In the genomic region with DNA sequence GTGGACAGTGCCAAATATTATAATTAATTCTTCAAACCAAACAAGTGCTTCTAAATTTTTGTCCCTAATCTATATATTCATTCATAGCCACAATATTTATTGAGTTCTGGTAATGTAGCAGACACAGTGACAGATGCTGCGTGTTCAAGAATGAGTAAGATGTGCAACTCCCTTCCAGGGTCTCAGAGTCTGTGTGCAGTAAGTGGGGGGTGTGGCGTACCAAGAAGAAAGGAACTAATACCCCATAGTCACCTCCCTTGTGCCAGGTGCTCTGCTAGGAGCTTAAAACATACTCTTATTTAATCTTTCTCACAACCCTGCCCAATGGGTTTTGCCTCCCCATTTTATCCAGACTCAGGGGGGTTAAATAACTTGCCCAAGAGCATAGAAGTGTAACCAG, we compare ENCODE assay signal across 22 cellular contexts.
DNase-seq lines count a peak whose midpoint lies in the region; ATAC-seq and TF ChIP-seq lines count a peak whose summit lies in the region.
"Had no signal": no experiment of that assay in that cellular context is flagged by ENCODE, and none has a peak within 500 bp of the region (broad histone marks: within the 10 kb centered on the region; RNA-seq: fewer than 3 reads in every experiment).

No MANE protein-coding gene starts in this region.

- H3K4me1 ChIP-seq in KMS-11 (ENCODE audit: low read depth, poor library complexity, severe bottlenecking) (peaks cover 37% of the 10 kb centered on the region), trophoblast cell (ENCODE audit: control insufficient read depth in 1 of 2, insufficient read depth in 2 of 2, low read length in 2 of 2) (peaks cover 3 to 6% of the 10 kb centered on the region in 2 experiments)
- H3K4me1 ChIP-seq: A549, HAP-1, SJCRH30 had no signal

- no peaks in the 10 kb centered on the region for H3K79me1 ChIP-seq in trophoblast cell (ENCODE audit: low read length)

- H3K4me3 Mint-ChIP-seq in nephron progenitor cell, result no peak overlapping the region
- H3K4me3 Mint-ChIP-seq: CD14-positive monocyte, T-helper 17 cell had no signal

- TF ChIP-seq CTCF in GM06990 (IDR thresholded peaks at IDR 0.05; ENCODE audit: insufficient read depth, low read length, poor library complexity, severe bottlenecking), result no peak
- no peak for TF ChIP-seq CTCF in KMS-11 (conservative IDR thresholded peaks at IDR 0.05; ENCODE audit: low read depth, low read length)
- no peak for TF ChIP-seq CTCF in nephron progenitor cell (IDR thresholded peaks at IDR 0.05)

- peak overlapping the region; percentile 32; the same call in 1 of the 2 replicates for H2AFZ ChIP-seq in KMS-11 (ENCODE audit: low read depth)
- H2AFZ ChIP-seq in trophoblast cell (ENCODE audit: insufficient read depth, low read length, poor library complexity), result no peak overlapping the region

- no peak overlapping the region for H2AK5ac ChIP-seq in trophoblast cell (ENCODE audit: low read length)

- ATAC-seq in GM18873 (IDR thresholded peaks at IDR 0.05; ENCODE audit: low FRiP score, unreplicated experiment) (peak; percentile 44), HG02759 (IDR thresholded peaks at IDR 0.05; ENCODE audit: unreplicated experiment) (peak; percentile 22)
- ATAC-seq: A549, T-helper 17 cell had no signal

- H2BK12ac ChIP-seq in trophoblast cell (ENCODE audit: low read length), result no peak overlapping the region

- no peak overlapping the region for H4K8ac ChIP-seq in trophoblast cell (ENCODE audit: low read depth, low read length)

- H3K23ac ChIP-seq in trophoblast cell (ENCODE audit: low read length), result no peak overlapping the region

- H3K18ac ChIP-seq in trophoblast cell (ENCODE audit: low read length), result no peak overlapping the region

- H3K4me3 ChIP-seq in GM06990 (replicated peaks; ENCODE audit: low read depth, low read length) (no peak overlapping the region), KMS-11 (IDR thresholded peaks at IDR 0.05; ENCODE audit: insufficient read depth, low read depth, low read length) (no peak overlapping the region), trophoblast cell (ENCODE audit: low read depth, low read length) (no peak overlapping the region)
- H3K4me3 ChIP-seq: A549, HAP-1, SJCRH30 had no signal

- H3K27ac ChIP-seq in KMS-11 (peak overlapping the region; percentile 84), trophoblast cell (ENCODE audit: low read depth, low read length) (no peak overlapping the region)
- H3K27ac ChIP-seq: A549, RWPE1, SJCRH30 had no signal

- peaks cover 4% of the 10 kb centered on the region for H3K27me3 Mint-ChIP-seq in nephron progenitor cell (ENCODE audit: low read depth, poor library complexity)

- H3K9me3 Mint-ChIP-seq in nephron progenitor cell, result no peaks in the 10 kb centered on the region
- H3K9me3 Mint-ChIP-seq: CD14-positive monocyte had no signal

- peak overlapping the region; percentile 68 for H3K4me2 ChIP-seq in KMS-11
- H3K4me2 ChIP-seq in trophoblast cell (ENCODE audit: low read length), result no peak overlapping the region
- H3K4me2 ChIP-seq: A549 had no signal

- no peak overlapping the region for H4K12ac ChIP-seq in trophoblast cell (ENCODE audit: low read depth, low read length)

- H3K9ac ChIP-seq in KMS-11 (peak overlapping the region; percentile 10; the same call in 1 of the 2 replicates), trophoblast cell (ENCODE audit: low read length) (no peak overlapping the region)

- H3K27me3 ChIP-seq in GM06990 (replicated peaks; ENCODE audit: control insufficient read depth, insufficient read depth, low read length) (no peaks in the 10 kb centered on the region), KMS-11 (ENCODE audit: insufficient read depth, low read depth) (no peaks in the 10 kb centered on the region), trophoblast cell (ENCODE audit: insufficient read depth, low read length) (no peaks in the 10 kb centered on the region)
- H3K27me3 ChIP-seq: SJCRH30 had no signal

- H3K36me3 ChIP-seq in GM06990 (ENCODE audit: control insufficient read depth, insufficient read depth, low read length), result no peaks in the 10 kb centered on the region
- no peaks in the 10 kb centered on the region for H3K36me3 ChIP-seq in KMS-11 (ENCODE audit: insufficient read depth)
- H3K36me3 ChIP-seq in trophoblast cell (ENCODE audit: control insufficient read depth in 1 of 2, insufficient read depth in 2 of 2, low read length in 2 of 2), result no peaks in the 10 kb centered on the region
- H3K36me3 ChIP-seq: HAP-1, SJCRH30 had no signal

- H3K27ac Mint-ChIP-seq in nephron progenitor cell, result no peak overlapping the region
- H3K27ac Mint-ChIP-seq: CD14-positive monocyte, T-helper 17 cell had no signal

- H3K79me2 ChIP-seq in KMS-11 (ENCODE audit: insufficient read depth, low read depth), result no peaks in the 10 kb centered on the region
- H3K79me2 ChIP-seq in trophoblast cell (ENCODE audit: control insufficient read depth, insufficient read depth, low read length, poor library complexity), result no peaks in the 10 kb centered on the region

- no peak overlapping the region for H3K4ac ChIP-seq in trophoblast cell (ENCODE audit: low read depth, low read length)

- peaks cover 15% of the 10 kb centered on the region for H3K4me1 Mint-ChIP-seq in nephron progenitor cell
- H3K4me1 Mint-ChIP-seq: CD14-positive monocyte, T-helper 17 cell had no signal

- H3K9me3 ChIP-seq in trophoblast cell (ENCODE audit: insufficient read depth, low read depth, low read length), result no peaks in the 10 kb centered on the region
- H3K9me3 ChIP-seq: A549, HAP-1 had no signal

- no peaks in the 10 kb centered on the region for H4K20me1 ChIP-seq in KMS-11 (ENCODE audit: insufficient read depth)

- no peak overlapping the region for H2BK5ac ChIP-seq in trophoblast cell (ENCODE audit: low read depth, low read length, poor library complexity)

- H2BK120ac ChIP-seq in trophoblast cell (ENCODE audit: insufficient read depth, low read length, poor library complexity), result no peak overlapping the region

- H3K14ac ChIP-seq in trophoblast cell (ENCODE audit: low read length), result no peak overlapping the region

- peak; percentile 19 for DNase-seq in GM06990 (ENCODE audit: extremely low read depth, insufficient read length)
- no peak for DNase-seq in nephron progenitor cell
- DNase-seq in AML-193 (lab: John Stamatoyannopoulos, UW), result no peak
- DNase-seq in activated CD4-positive, CD25-positive, alpha-beta regulatory T cell (lab: John Stamatoyannopoulos, UW), result no peak
- DNase-seq in trophoblast cell, result no peak
- DNase-seq: DMS153, IMR-90, Kasumi-1, NCI-H1105, NCI-H1694 treated with DMSO at 0.1 percent for 48 hours, NCI-H2107, NCI-H226, NCI-H526, SJCRH30, T-helper 17 cell had no signal

- H4K91ac ChIP-seq in trophoblast cell (ENCODE audit: low read depth, low read length), result no peak overlapping the region

- H3K36me3 Mint-ChIP-seq in nephron progenitor cell (ENCODE audit: low read depth), result no peaks in the 10 kb centered on the region
- H3K36me3 Mint-ChIP-seq: CD14-positive monocyte had no signal

- no CpG with 5 or more reads among the region's 2 CpGs for WGBS in trophoblast cell (ENCODE audit: extremely low coverage, insufficient coverage, insufficient read length)
